ENCODE assay signal across 17 cellular contexts in the genomic region with DNA sequence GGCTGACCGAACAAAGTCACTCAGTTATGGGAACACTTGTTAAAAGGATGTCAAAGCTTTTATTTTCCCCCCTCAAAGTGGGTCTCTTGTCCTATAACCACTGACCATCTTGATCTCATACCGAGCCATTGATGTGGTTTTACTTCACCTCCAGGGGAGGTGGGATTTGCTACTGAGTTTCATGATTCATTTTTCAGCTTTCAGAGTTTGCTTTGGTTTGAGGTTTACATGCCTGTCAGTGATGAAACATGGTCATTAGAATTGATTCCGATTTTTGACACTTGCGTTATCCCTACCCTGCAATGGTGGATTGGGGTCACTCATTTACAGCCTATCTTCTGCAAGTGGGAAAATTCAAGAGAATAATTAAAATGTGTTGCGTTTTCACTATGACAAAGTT. TPM values are rescaled to one million over a fixed set of nuclear protein-coding genes. Genes with fewer than 3 reads are reported as not detected.
"Had no signal": no experiment of that assay in that cellular context is flagged by ENCODE, and none has a peak within 500 bp of the region (broad histone marks: within the 10 kb centered on the region; RNA-seq: fewer than 3 reads in every experiment).

No MANE protein-coding gene starts in this region.

- ATAC-seq: foreskin keratinocyte, sciatic nerve had no signal

- H3K27ac Mint-ChIP-seq: nephron progenitor cell had no signal

- H3K4me1 ChIP-seq: colonic mucosa, foreskin keratinocyte, testis, tibial nerve had no signal

- H3K27me3 ChIP-seq: colonic mucosa, testis, tibial nerve had no signal

- FAIRE-seq: kidney had no signal

- H3K9me3 ChIP-seq: colonic mucosa, psoas muscle, testis had no signal

- H3K4me3 Mint-ChIP-seq: nephron progenitor cell had no signal

- DNase-seq: colonic mucosa; dermis blood vessel endothelial cell; foreskin keratinocyte; kidney; left cardiac atrium; left ventricle myocardium inferior; midbrain; nephron progenitor cell; psoas muscle; stimulated activated CD4-positive, alpha-beta T cell treated with anti-CD3 and anti-CD28 coated beads, Interleukin-12 subunit alpha, Interleukin-12 subunit beta, amount 100 ng/mL, for 4 hours; stimulated activated naive CD4-positive, alpha-beta T cell treated with Interleukin-2 at 50 U/mL for 16 hours; testis had no signal

- H3K27ac ChIP-seq: colonic mucosa, foreskin keratinocyte, left ventricle myocardium inferior, skin epidermis, testis, tibial nerve had no signal

- H3K36me3 ChIP-seq: colonic mucosa, left ventricle myocardium inferior, tibial nerve had no signal

- H3K4me3 ChIP-seq: colonic mucosa, left ventricle myocardium inferior, lung, psoas muscle, skin epidermis, testis, tibial nerve had no signal

RNA-seq across cellular contexts. Expression of gene GADD45G, which starts 9.1 kb away (rescaled TPM):
- total RNA-seq: dermis blood vessel endothelial cell, epithelial cell of proximal tubule, foreskin keratinocyte had no signal
